1 cellular context compared by ENCODE assay signal in genomic region chr7:78280276-78280675, GRCh38.
TF ChIP-seq lines count a peak whose summit lies in the region.

No MANE protein-coding gene starts in this region.

TF ChIP-seq in GM23338, 12 proteins besides CTCF, POLR2A, EP300 and RAD21 (continued from another document):
- TF ChIP-seq ZNF462 (CRISPR knock-in tag; IDR thresholded peaks at IDR 0.05) = no peak
- no peak for TF ChIP-seq POLR2AphosphoS5 (IDR thresholded peaks at IDR 0.05; ENCODE audit: low read depth)
- TF ChIP-seq EZH2phosphoT487 (IDR thresholded peaks at IDR 0.05; ENCODE audit: unreplicated experiment) = no peak
- TF ChIP-seq NANOG (IDR thresholded peaks at IDR 0.05; ENCODE audit: borderline replicate concordance) = no peak
- no peak for TF ChIP-seq CREB1 (CRISPR knock-in tag; IDR thresholded peaks at IDR 0.05; ENCODE audit: low read depth)
- no peak for TF ChIP-seq JUNB (IDR thresholded peaks at IDR 0.05; ENCODE audit: unreplicated experiment)
- TF ChIP-seq ZNF114 (CRISPR knock-in tag; IDR thresholded peaks at IDR 0.05) = no peak
- no peak for TF ChIP-seq ZNF331 (CRISPR knock-in tag; IDR thresholded peaks at IDR 0.05; ENCODE audit: low read depth)
- TF ChIP-seq STAT1 (IDR thresholded peaks at IDR 0.05; ENCODE audit: unreplicated experiment) = no peak
